15 cellular contexts compared by ENCODE assay signal in the genomic region with DNA sequence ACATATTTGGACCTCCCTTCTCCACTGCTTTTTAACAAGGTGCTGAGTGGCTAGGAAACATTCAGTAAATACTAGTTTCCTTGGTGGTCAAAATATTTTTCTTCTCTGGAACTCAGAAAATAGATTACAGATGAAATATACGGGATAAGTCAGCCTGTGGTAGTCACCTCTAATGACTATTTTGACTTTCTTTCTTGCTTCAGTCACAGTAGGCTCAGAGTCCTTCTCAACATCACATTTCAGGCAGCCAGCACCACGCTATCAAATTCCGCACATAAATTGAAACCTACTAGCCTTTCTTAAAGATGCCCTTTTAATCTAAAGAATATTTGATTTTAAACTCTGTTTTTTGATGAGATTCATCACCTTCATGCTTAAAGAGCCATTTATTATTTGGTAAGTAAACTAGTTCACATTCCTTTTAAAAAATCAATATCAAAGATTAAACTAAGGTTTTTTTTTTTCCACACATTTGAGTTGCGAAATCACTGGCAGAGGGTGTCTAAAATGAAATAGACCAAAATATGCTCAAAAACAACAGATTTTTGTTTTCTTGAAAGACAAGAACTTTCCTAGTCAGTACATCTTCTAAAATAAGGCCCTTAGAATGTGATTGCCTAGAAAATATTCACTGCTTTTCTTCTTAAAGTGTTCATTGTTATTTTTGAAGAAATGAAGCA.
DNase-seq lines count a peak whose midpoint lies in the region; ATAC-seq, FAIRE-seq and TF ChIP-seq lines count a peak whose summit lies in the region.
"Had no signal": no experiment of that assay in that cellular context is flagged by ENCODE, and none has a peak within 500 bp of the region (broad histone marks: within the 10 kb centered on the region; RNA-seq: fewer than 3 reads in every experiment).

No MANE protein-coding gene starts in this region.

- intact Hi-C loops in body of pancreas (cut with DNase I) (no loop called here), breast epithelium (cut with DNase I; ENCODE audit: low total_unique reads) (no loop called here)

- no peaks in the 10 kb centered on the region for H3K36me3 ChIP-seq in body of pancreas (replicated peaks in 1 of 2; ENCODE audit: insufficient read depth in 1 of 2, low read depth in 2 of 2)
- no peaks in the 10 kb centered on the region for H3K36me3 ChIP-seq in osteoblast (ENCODE audit: insufficient read depth, low read length)
- no peaks in the 10 kb centered on the region for H3K36me3 ChIP-seq in breast epithelium
- H3K36me3 ChIP-seq: HAP-1 had no signal

- H2AFZ ChIP-seq in osteoblast (ENCODE audit: low read length): no peak overlapping the region

- H3K4me2 ChIP-seq in osteoblast (ENCODE audit: insufficient read depth, low read length): no peak overlapping the region

- no peak for TF ChIP-seq POLR2A in body of pancreas (IDR thresholded peaks at IDR 0.05)
- TF ChIP-seq POLR2A in breast epithelium (IDR thresholded peaks at IDR 0.05): no peak

- no peak for DNase-seq in body of pancreas
- DNase-seq in osteoblast (ENCODE audit: insufficient read length, low spot score, missing footprints): peak; percentile 8
- DNase-seq in substantia nigra (lab: John Stamatoyannopoulos, UW): no peak
- no peak for DNase-seq in activated CD4-positive, alpha-beta T cell treated with anti-CD3 and anti-CD28 coated beads, Interleukin-2, amount 50 U/mL, for 1 hour
- DNase-seq in breast epithelium (ENCODE audit: low spot score in 2 of 2): no peak
- DNase-seq: ACHN; Caco-2; CD4-positive, alpha-beta T cell had no signal

- peak; percentile 43 for FAIRE-seq in islet of Langerhans (lab: Jason Lieb, UNC)
- FAIRE-seq: A204.1, G401.6, GM12891, GM19239 had no signal

- no peaks in the 10 kb centered on the region for H3K27me3 ChIP-seq in body of pancreas
- no peaks in the 10 kb centered on the region for H3K27me3 ChIP-seq in osteoblast (ENCODE audit: insufficient read depth, low read length)
- no peaks in the 10 kb centered on the region for H3K27me3 ChIP-seq in breast epithelium

- WGBS in body of pancreas, 2 donors: 17 to 19% methylated on average over 4 of the region's 4 CpGs

- peaks cover 15% of the 10 kb centered on the region for H3K4me1 ChIP-seq in body of pancreas
- no peaks in the 10 kb centered on the region for H3K4me1 ChIP-seq in osteoblast (ENCODE audit: insufficient read depth, low read length)
- no peaks in the 10 kb centered on the region for H3K4me1 ChIP-seq in breast epithelium

- no peak for TF ChIP-seq CTCF in body of pancreas (IDR thresholded peaks at IDR 0.05)
- no peak for TF ChIP-seq CTCF in osteoblast (IDR thresholded peaks at IDR 0.05; ENCODE audit: extremely low read depth, low read depth, low read length)
- no peak for TF ChIP-seq CTCF in breast epithelium (IDR thresholded peaks at IDR 0.05)

- no peak overlapping the region for H3K4me3 ChIP-seq in body of pancreas
- H3K4me3 ChIP-seq in osteoblast (ENCODE audit: insufficient read depth, low read length): no peak overlapping the region
- no peak overlapping the region for H3K4me3 ChIP-seq in breast epithelium
- H3K4me3 ChIP-seq: HAP-1 had no signal

- no peaks in the 10 kb centered on the region for H4K20me1 ChIP-seq in osteoblast (ENCODE audit: insufficient read depth, low read length)

- peak; percentile 63 for ATAC-seq in body of pancreas

- H3K9me3 ChIP-seq in body of pancreas (no peaks in the 10 kb centered on the region), osteoblast (ENCODE audit: low read depth, low read length) (no peaks in the 10 kb centered on the region), breast epithelium (no peaks in the 10 kb centered on the region)
- H3K9me3 ChIP-seq: Caco-2, HAP-1 had no signal

- no peaks in the 10 kb centered on the region for H3K79me2 ChIP-seq in osteoblast (ENCODE audit: insufficient read depth, low read length)

- H3K27ac ChIP-seq in body of pancreas (no peak overlapping the region), osteoblast (ENCODE audit: low read depth, low read length) (no peak overlapping the region), substantia nigra (ENCODE audit: low read depth, low read length, poor library complexity, severe bottlenecking) (no peak overlapping the region), breast epithelium (no peak overlapping the region)
- H3K27ac ChIP-seq: C4-2B had no signal
